Comparison of ENCODE assay signal across 1 cellular context in the genomic region with DNA sequence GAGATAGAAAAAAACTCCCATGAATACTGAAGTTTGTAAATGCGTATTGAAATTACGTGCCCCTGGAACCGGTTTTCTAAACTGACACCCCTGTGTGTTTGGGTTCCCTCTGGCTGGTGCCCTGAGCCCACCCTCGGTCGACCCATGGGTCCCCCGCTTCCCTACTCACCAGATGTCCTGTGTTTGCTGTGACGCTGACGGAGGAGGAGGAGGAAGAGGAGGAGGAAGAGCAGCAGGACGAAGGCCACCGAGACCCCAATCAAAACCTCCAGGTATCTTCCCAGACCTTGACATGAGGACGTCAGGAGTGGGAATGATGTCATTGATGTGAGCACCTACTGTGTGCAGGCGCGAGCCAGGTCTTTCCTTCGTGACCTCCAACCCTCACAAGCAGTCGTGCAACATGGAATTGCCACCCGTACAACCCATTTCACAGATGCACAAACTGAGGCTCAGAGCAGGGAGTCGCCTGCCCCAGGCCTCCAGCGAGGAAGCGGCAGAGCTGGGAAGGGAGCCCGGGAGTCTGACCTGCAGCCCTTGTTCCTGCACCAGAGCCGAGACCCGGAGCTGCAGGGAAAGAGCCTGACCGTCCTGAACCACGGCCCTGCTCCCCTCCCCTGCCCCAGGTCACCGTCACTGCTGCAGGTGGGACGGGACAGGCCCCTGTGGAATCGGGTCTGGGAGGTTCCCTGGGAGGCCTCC.
TF ChIP-seq lines count a peak whose summit lies in the region.

No MANE protein-coding gene starts in this region.

TF ChIP-seq in HepG2, 621 proteins besides CTCF, POLR2A, EP300 and RAD21:
- TF ChIP-seq CREB1 (IDR thresholded peaks at IDR 0.05) (no peak), CREB1 (CRISPR knock-in tag; IDR thresholded peaks at IDR 0.05) (no peak), ZMYM3 (CRISPR knock-in tag; IDR thresholded peaks at IDR 0.05) (peak; percentile 77), PTBP1 (IDR thresholded peaks at IDR 0.05; ENCODE audit: low read depth, low read length, poor library complexity, severe bottlenecking) (no peak), ZNF446 (CRISPR knock-in tag; IDR thresholded peaks at IDR 0.05) (no peak), CBX1 (IDR thresholded peaks at IDR 0.05; ENCODE audit: low read depth) (no peak), MTA1 (CRISPR knock-in tag; IDR thresholded peaks at IDR 0.05; ENCODE audit: borderline replicate concordance) (no peak), ZNF782 (CRISPR knock-in tag; IDR thresholded peaks at IDR 0.05; ENCODE audit: borderline replicate concordance) (no peak), ZNF629 (CRISPR knock-in tag; conservative IDR thresholded peaks at IDR 0.05) (peak; percentile 94), ATF7 (IDR thresholded peaks at IDR 0.05) (peak; percentile 56), ATF7 (CRISPR knock-in tag; IDR thresholded peaks at IDR 0.05) (no peak), ZKSCAN1 (IDR thresholded peaks at IDR 0.05; ENCODE audit: low read length) (peak; percentile 66), POLR2G (IDR thresholded peaks at IDR 0.05; ENCODE audit: low read depth, low read length) (no peak), ZNF781 (CRISPR knock-in tag; IDR thresholded peaks at IDR 0.05; ENCODE audit: borderline replicate concordance, not compliant biosample characterization) (no peak), HES4 (CRISPR knock-in tag; IDR thresholded peaks at IDR 0.05; ENCODE audit: borderline replicate concordance) (no peak), TP53 (CRISPR knock-in tag; conservative IDR thresholded peaks at IDR 0.05) (no peak), ZNF205 (CRISPR knock-in tag; IDR thresholded peaks at IDR 0.05) (no peak), ZKSCAN5 (CRISPR knock-in tag; IDR thresholded peaks at IDR 0.05) (no peak), ATAD3A (CRISPR knock-in tag; IDR thresholded peaks at IDR 0.05) (no peak)
- TF ChIP-seq, protein P1, sequence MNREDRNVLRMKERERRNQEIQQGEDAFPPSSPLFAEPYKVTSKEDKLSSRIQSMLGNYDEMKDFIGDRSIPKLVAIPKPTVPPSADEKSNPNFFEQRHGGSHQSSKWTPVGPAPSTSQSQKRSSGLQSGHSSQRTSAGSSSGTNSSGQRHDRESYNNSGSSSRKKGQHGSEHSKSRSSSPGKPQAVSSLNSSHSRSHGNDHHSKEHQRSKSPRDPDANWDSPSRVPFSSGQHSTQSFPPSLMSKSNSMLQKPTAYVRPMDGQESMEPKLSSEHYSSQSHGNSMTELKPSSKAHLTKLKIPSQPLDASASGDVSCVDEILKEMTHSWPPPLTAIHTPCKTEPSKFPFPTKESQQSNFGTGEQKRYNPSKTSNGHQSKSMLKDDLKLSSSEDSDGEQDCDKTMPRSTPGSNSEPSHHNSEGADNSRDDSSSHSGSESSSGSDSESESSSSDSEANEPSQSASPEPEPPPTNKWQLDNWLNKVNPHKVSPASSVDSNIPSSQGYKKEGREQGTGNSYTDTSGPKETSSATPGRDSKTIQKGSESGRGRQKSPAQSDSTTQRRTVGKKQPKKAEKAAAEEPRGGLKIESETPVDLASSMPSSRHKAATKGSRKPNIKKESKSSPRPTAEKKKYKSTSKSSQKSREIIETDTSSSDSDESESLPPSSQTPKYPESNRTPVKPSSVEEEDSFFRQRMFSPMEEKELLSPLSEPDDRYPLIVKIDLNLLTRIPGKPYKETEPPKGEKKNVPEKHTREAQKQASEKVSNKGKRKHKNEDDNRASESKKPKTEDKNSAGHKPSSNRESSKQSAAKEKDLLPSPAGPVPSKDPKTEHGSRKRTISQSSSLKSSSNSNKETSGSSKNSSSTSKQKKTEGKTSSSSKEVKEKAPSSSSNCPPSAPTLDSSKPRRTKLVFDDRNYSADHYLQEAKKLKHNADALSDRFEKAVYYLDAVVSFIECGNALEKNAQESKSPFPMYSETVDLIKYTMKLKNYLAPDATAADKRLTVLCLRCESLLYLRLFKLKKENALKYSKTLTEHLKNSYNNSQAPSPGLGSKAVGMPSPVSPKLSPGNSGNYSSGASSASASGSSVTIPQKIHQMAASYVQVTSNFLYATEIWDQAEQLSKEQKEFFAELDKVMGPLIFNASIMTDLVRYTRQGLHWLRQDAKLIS (CRISPR knock-in tag; IDR thresholded peaks at IDR 0.05), result no peak
- TF ChIP-seq, protein P2, sequence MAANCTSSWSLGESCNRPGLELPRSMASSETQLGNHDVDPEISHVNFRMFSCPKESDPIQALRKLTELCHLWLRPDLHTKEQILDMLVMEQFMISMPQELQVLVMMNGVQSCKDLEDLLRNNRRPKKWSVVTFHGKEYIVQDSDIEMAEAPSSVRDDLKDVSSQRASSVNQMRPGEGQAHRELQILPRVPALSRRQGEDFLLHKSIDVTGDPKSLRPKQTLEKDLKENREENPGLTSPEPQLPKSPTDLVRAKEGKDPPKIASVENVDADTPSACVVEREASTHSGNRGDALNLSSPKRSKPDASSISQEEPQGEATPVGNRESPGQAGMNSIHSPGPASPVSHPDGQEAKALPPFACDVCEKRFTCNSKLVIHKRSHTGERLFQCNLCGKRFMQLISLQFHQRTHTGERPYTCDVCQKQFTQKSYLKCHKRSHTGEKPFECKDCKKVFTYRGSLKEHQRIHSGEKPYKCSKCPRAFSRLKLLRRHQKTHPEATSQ (CRISPR knock-in tag; IDR thresholded peaks at IDR 0.05; ENCODE audit: borderline replicate concordance), result no peak
- TF ChIP-seq, protein P3, sequence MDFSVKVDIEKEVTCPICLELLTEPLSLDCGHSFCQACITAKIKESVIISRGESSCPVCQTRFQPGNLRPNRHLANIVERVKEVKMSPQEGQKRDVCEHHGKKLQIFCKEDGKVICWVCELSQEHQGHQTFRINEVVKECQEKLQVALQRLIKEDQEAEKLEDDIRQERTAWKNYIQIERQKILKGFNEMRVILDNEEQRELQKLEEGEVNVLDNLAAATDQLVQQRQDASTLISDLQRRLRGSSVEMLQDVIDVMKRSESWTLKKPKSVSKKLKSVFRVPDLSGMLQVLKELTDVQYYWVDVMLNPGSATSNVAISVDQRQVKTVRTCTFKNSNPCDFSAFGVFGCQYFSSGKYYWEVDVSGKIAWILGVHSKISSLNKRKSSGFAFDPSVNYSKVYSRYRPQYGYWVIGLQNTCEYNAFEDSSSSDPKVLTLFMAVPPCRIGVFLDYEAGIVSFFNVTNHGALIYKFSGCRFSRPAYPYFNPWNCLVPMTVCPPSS (IDR thresholded peaks at IDR 0.05), result no peak
- TF ChIP-seq, protein P4, sequence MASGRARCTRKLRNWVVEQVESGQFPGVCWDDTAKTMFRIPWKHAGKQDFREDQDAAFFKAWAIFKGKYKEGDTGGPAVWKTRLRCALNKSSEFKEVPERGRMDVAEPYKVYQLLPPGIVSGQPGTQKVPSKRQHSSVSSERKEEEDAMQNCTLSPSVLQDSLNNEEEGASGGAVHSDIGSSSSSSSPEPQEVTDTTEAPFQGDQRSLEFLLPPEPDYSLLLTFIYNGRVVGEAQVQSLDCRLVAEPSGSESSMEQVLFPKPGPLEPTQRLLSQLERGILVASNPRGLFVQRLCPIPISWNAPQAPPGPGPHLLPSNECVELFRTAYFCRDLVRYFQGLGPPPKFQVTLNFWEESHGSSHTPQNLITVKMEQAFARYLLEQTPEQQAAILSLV (CRISPR knock-in tag; IDR thresholded peaks at IDR 0.05; ENCODE audit: borderline replicate concordance), result no peak
- TF ChIP-seq, protein P5, sequence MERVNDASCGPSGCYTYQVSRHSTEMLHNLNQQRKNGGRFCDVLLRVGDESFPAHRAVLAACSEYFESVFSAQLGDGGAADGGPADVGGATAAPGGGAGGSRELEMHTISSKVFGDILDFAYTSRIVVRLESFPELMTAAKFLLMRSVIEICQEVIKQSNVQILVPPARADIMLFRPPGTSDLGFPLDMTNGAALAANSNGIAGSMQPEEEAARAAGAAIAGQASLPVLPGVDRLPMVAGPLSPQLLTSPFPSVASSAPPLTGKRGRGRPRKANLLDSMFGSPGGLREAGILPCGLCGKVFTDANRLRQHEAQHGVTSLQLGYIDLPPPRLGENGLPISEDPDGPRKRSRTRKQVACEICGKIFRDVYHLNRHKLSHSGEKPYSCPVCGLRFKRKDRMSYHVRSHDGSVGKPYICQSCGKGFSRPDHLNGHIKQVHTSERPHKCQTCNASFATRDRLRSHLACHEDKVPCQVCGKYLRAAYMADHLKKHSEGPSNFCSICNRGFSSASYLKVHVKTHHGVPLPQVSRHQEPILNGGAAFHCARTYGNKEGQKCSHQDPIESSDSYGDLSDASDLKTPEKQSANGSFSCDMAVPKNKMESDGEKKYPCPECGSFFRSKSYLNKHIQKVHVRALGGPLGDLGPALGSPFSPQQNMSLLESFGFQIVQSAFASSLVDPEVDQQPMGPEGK (CRISPR knock-in tag; IDR thresholded peaks at IDR 0.05), result no peak
- TF ChIP-seq, protein P6, sequence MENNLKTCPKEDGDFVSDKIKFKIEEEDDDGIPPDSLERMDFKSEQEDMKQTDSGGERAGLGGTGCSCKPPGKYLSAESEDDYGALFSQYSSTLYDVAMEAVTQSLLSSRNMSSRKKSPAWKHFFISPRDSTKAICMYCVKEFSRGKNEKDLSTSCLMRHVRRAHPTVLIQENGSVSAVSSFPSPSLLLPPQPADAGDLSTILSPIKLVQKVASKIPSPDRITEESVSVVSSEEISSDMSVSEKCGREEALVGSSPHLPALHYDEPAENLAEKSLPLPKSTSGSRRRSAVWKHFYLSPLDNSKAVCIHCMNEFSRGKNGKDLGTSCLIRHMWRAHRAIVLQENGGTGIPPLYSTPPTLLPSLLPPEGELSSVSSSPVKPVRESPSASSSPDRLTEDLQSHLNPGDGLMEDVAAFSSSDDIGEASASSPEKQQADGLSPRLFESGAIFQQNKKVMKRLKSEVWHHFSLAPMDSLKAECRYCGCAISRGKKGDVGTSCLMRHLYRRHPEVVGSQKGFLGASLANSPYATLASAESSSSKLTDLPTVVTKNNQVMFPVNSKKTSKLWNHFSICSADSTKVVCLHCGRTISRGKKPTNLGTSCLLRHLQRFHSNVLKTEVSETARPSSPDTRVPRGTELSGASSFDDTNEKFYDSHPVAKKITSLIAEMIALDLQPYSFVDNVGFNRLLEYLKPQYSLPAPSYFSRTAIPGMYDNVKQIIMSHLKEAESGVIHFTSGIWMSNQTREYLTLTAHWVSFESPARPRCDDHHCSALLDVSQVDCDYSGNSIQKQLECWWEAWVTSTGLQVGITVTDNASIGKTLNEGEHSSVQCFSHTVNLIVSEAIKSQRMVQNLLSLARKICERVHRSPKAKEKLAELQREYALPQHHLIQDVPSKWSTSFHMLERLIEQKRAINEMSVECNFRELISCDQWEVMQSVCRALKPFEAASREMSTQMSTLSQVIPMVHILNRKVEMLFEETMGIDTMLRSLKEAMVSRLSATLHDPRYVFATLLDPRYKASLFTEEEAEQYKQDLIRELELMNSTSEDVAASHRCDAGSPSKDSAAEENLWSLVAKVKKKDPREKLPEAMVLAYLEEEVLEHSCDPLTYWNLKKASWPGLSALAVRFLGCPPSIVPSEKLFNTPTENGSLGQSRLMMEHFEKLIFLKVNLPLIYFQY (CRISPR knock-in tag; IDR thresholded peaks at IDR 0.05; ENCODE audit: borderline replicate concordance), result no peak
- TF ChIP-seq, protein P7, sequence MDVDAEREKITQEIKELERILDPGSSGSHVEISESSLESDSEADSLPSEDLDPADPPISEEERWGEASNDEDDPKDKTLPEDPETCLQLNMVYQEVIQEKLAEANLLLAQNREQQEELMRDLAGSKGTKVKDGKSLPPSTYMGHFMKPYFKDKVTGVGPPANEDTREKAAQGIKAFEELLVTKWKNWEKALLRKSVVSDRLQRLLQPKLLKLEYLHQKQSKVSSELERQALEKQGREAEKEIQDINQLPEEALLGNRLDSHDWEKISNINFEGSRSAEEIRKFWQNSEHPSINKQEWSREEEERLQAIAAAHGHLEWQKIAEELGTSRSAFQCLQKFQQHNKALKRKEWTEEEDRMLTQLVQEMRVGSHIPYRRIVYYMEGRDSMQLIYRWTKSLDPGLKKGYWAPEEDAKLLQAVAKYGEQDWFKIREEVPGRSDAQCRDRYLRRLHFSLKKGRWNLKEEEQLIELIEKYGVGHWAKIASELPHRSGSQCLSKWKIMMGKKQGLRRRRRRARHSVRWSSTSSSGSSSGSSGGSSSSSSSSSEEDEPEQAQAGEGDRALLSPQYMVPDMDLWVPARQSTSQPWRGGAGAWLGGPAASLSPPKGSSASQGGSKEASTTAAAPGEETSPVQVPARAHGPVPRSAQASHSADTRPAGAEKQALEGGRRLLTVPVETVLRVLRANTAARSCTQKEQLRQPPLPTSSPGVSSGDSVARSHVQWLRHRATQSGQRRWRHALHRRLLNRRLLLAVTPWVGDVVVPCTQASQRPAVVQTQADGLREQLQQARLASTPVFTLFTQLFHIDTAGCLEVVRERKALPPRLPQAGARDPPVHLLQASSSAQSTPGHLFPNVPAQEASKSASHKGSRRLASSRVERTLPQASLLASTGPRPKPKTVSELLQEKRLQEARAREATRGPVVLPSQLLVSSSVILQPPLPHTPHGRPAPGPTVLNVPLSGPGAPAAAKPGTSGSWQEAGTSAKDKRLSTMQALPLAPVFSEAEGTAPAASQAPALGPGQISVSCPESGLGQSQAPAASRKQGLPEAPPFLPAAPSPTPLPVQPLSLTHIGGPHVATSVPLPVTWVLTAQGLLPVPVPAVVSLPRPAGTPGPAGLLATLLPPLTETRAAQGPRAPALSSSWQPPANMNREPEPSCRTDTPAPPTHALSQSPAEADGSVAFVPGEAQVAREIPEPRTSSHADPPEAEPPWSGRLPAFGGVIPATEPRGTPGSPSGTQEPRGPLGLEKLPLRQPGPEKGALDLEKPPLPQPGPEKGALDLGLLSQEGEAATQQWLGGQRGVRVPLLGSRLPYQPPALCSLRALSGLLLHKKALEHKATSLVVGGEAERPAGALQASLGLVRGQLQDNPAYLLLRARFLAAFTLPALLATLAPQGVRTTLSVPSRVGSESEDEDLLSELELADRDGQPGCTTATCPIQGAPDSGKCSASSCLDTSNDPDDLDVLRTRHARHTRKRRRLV (CRISPR knock-in tag; IDR thresholded peaks at IDR 0.05), result no peak
